9 cellular contexts compared by ENCODE assay signal in the genomic region with DNA sequence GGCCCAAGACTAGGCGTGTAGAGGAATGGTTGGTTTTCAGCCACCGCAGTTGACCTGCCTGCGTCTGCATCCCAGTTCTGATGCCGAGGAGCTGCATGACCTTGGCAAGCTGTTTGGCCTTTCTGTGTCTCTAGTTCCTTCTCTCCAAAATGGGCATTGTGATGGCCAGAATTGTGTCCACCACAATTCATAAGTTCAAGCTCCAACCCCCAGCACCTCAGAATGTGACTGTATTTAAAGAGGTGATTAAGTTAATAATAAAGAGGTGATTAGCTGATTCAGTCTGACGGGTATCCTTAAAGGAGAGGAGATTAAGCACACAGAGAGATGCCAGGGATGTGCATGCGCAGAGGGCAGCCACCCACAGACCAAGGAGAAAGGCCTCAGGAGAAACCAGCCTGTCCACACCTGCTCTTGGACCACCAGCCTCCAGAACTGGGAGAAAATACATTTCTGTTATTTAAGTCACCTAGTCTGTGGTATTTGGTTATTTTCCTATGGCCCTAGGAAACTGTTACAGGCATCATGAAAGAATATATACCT. TPM values are rescaled to one million over a fixed set of nuclear protein-coding genes. Genes with fewer than 3 reads are reported as not detected.
"Had no signal": no experiment of that assay in that cellular context is flagged by ENCODE, and none has a peak within 500 bp of the region (broad histone marks: within the 10 kb centered on the region; RNA-seq: fewer than 3 reads in every experiment).

No MANE protein-coding gene starts in this region.

- H3K36me3 ChIP-seq: esophagus squamous epithelium, heart right ventricle, transverse colon had no signal

- H3K27ac Mint-ChIP-seq: WTC11 had no signal

- H3K27me3 ChIP-seq: esophagus squamous epithelium, heart right ventricle had no signal

- H3K4me3 ChIP-seq: transverse colon had no signal

- H3K4me3 Mint-ChIP-seq: WTC11 had no signal

RNA-seq across cellular contexts. Expression of a gene that starts 28.5 kb away (rescaled TPM):
- total RNA-seq: activated CD4-positive, alpha-beta T cell treated with anti-CD3 and anti-CD28 coated beads for 36 hours; aorta; mucosa of gallbladder; naive thymus-derived CD8-positive, alpha-beta T cell; T-helper 2 cell treated with Interferon-gamma antibody and Interleukin-4, amounts not matched to agents 100 ng/mL and 5 ng/mL, for 36 hours; WTC11 had no signal
